Comparison of ENCODE assay signal across 19 cellular contexts in the genomic region with DNA sequence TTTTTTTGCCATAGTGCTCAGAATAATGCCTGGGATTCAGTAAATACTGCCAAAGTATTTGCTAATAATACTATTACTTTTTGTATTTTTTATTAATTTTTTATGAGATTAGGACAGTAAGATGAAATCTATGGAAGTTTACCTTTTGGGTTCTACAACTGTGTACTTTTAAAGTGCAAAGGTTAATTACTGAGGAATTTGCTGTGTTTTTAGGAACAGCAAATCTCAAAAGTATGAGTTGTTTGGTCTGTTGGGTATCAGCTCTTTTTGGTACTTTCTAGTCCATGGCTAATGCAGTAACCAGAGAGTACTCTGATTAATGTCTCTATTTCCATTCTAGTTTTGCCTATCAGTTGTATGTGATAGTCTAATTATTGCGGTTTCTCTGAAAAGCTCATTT.
"Had no signal": no experiment of that assay in that cellular context is flagged by ENCODE, and none has a peak within 500 bp of the region (broad histone marks: within the 10 kb centered on the region; RNA-seq: fewer than 3 reads in every experiment).

No MANE protein-coding gene starts in this region.

- H3K4me2 ChIP-seq: PC-9 had no signal

- H3K27me3 Mint-ChIP-seq: activated CD4-positive, alpha-beta memory T cell treated with anti-CD3 and anti-CD28 coated beads for 36 hours; activated CD4-positive, alpha-beta T cell treated with anti-CD3 and anti-CD28 coated beads, Interleukin-2, amount 10 ng/mL, durations not matched to agents 7 days and 5 days; activated naive CD8-positive, alpha-beta T cell treated with anti-CD3 and anti-CD28 coated beads, Interleukin-2, amount 10 ng/mL, durations not matched to agents 7 days and 5 days had no signal

- DNase-seq: activated CD4-positive, alpha-beta memory T cell treated with anti-CD3 and anti-CD28 coated beads for 36 hours; activated CD4-positive, alpha-beta T cell treated with anti-CD3 and anti-CD28 coated beads, Interleukin-2, amount 10 ng/mL, durations not matched to agents 7 days and 5 days; activated CD8-positive, alpha-beta memory T cell treated with anti-CD3 and anti-CD28 coated beads for 24 hours; activated naive CD4-positive, alpha-beta T cell treated with anti-CD3 and anti-CD28 coated beads, Interleukin-2, amount 50 U/mL, for 16 hours; activated naive CD8-positive, alpha-beta T cell treated with anti-CD3 and anti-CD28 coated beads, Interleukin-2, amount 10 ng/mL, durations not matched to agents 7 days and 5 days; activated T-cell treated with anti-CD3 and anti-CD28 coated beads, Interleukin-2, amount 50 U/mL, for 48 hours; adrenal gland; anterior cingulate cortex; caudate nucleus; NCI-H1048; NCI-H146; NCI-H187 treated with DMSO at 0.1 percent for 48 hours; NCI-H2081 treated with DMSO at 0.1 percent for 48 hours; NCI-H446; NCI-H524; PC-9; SHP77 treated with DMSO at 0.1 percent for 48 hours had no signal

- H3K36me3 ChIP-seq: adrenal gland, breast epithelium had no signal

- H2AFZ ChIP-seq: PC-9 had no signal

- H3K9me3 Mint-ChIP-seq: activated CD4-positive, alpha-beta memory T cell treated with anti-CD3 and anti-CD28 coated beads for 36 hours; activated CD4-positive, alpha-beta T cell treated with anti-CD3 and anti-CD28 coated beads, Interleukin-2, amount 10 ng/mL, durations not matched to agents 7 days and 5 days; T-helper 1 cell treated with Interleukin-12 subunit alpha and Interleukin-12 subunit beta and Interleukin-4 antibody, amounts not matched to agents 30 μg/mL and 1 μg/mL, for 36 hours had no signal

- H3K4me3 Mint-ChIP-seq: activated CD4-positive, alpha-beta memory T cell treated with anti-CD3 and anti-CD28 coated beads for 36 hours; activated CD4-positive, alpha-beta T cell treated with anti-CD3 and anti-CD28 coated beads, Interleukin-2, amount 10 ng/mL, durations not matched to agents 7 days and 5 days; activated naive CD8-positive, alpha-beta T cell treated with anti-CD3 and anti-CD28 coated beads, Interleukin-2, amount 10 ng/mL, durations not matched to agents 7 days and 5 days; T-helper 1 cell treated with Interleukin-12 subunit alpha and Interleukin-12 subunit beta and Interleukin-4 antibody, amounts not matched to agents 30 μg/mL and 1 μg/mL, for 36 hours had no signal

- H3K4me3 ChIP-seq: adrenal gland, breast epithelium, PC-9 had no signal

- H3K9me3 ChIP-seq: adrenal gland, breast epithelium had no signal

- H3K27ac ChIP-seq: adrenal gland, breast epithelium, PC-9 had no signal

- H3K27ac Mint-ChIP-seq: activated CD4-positive, alpha-beta memory T cell treated with anti-CD3 and anti-CD28 coated beads for 36 hours; activated naive CD8-positive, alpha-beta T cell treated with anti-CD3 and anti-CD28 coated beads, Interleukin-2, amount 10 ng/mL, durations not matched to agents 7 days and 5 days; T-helper 1 cell treated with Interleukin-12 subunit alpha and Interleukin-12 subunit beta and Interleukin-4 antibody, amounts not matched to agents 30 μg/mL and 1 μg/mL, for 36 hours had no signal

- H3K27me3 ChIP-seq: adrenal gland, breast epithelium had no signal
